15 cellular contexts compared by ENCODE assay signal in the genomic region with DNA sequence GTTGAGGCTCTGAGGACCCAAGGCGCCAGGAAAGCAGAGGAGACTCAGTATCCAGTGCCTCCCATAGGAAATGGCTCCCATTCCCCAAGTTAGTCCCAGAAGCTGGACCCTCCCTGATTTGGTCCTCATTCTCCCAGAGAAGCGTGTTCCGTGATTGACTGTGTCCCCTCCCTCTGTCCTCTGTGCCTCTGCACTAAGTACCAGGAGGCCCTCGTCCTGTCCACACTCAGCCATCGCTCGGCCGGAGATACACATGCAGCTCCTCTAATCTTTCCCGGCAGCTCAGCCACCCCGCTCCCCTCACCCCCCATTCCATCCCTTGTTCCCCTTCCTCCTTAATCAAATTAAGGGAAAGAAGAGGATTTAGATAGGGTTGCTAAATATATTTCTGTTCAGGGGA. TPM values are rescaled to one million over a fixed set of nuclear protein-coding genes. Genes with fewer than 3 reads are reported as not detected.
DNase-seq lines count a peak whose midpoint lies in the region; ATAC-seq, FAIRE-seq and TF ChIP-seq lines count a peak whose summit lies in the region.
"Had no signal": no experiment of that assay in that cellular context is flagged by ENCODE, and none has a peak within 500 bp of the region (broad histone marks: within the 10 kb centered on the region; RNA-seq: fewer than 3 reads in every experiment).

No MANE protein-coding gene starts in this region.

- H3K36me3 ChIP-seq in BLaER1 treated with 17β-estradiol and CSF1 and Interleukin-3, amounts not matched to agents 10 nM and 100 nM: no peaks in the 10 kb centered on the region
- H3K36me3 ChIP-seq in K562 (ENCODE audit: control insufficient read depth, insufficient read depth, low read length) (no peaks in the 10 kb centered on the region), right atrium auricular region (no peaks in the 10 kb centered on the region), psoas muscle (ENCODE audit: insufficient read depth in 1 of 2, low read depth in 1 of 2) (no peaks in the 10 kb centered on the region)
- no peaks in the 10 kb centered on the region for H3K36me3 ChIP-seq in CD8-positive, alpha-beta memory T cell (ENCODE audit: insufficient read depth, low read length)
- H3K36me3 ChIP-seq: transverse colon had no signal

- no peaks in the 10 kb centered on the region for H3K9me3 ChIP-seq in BLaER1 treated with 17β-estradiol and CSF1 and Interleukin-3, amounts not matched to agents 10 nM and 100 nM (replicated peaks in 1 of 11)
- H3K9me3 ChIP-seq in K562 (replicated peaks; ENCODE audit: control insufficient read depth, insufficient read depth, low read depth, low read length) (no peaks in the 10 kb centered on the region), right atrium auricular region (no peaks in the 10 kb centered on the region), psoas muscle (no peaks in the 10 kb centered on the region)
- no peaks in the 10 kb centered on the region for H3K9me3 ChIP-seq in CD8-positive, alpha-beta memory T cell (ENCODE audit: low read length)
- H3K9me3 ChIP-seq: transverse colon had no signal

- H3K27ac Mint-ChIP-seq in CD8-positive, alpha-beta memory T cell: no peak overlapping the region
- H3K27ac Mint-ChIP-seq: activated T-helper 17 cell treated with anti-CD3 and anti-CD28 coated beads, Interleukin-2, amount 50 U/mL, for 72 hours had no signal

- peak overlapping the region in 1 of 11 experiments; percentile 35; a peak in 1 of 22 replicates for H3K9ac ChIP-seq in BLaER1 treated with 17β-estradiol and CSF1 and Interleukin-3, amounts not matched to agents 10 nM and 100 nM
- H3K9ac ChIP-seq in K562 (ENCODE audit: insufficient read depth in 1 of 2, low read depth in 2 of 2, low read length in 2 of 2): peak overlapping the region; percentile 17 to 65; a peak in 2 of 4 replicates

- H3K4me3 ChIP-seq in BLaER1 treated with 17β-estradiol and CSF1 and Interleukin-3, amounts not matched to agents 10 nM and 100 nM: no peak overlapping the region
- H3K4me3 ChIP-seq in K562 (no peak overlapping the region), right atrium auricular region (no peak overlapping the region), psoas muscle (no peak overlapping the region), dorsolateral prefrontal cortex (peak overlapping the region in 1 of 59 donors; percentile 14)
- no peak overlapping the region for H3K4me3 ChIP-seq in CD8-positive, alpha-beta memory T cell (ENCODE audit: low read length)
- H3K4me3 ChIP-seq: lung, transverse colon had no signal

- no peak overlapping the region for H3K4me3 Mint-ChIP-seq in CD8-positive, alpha-beta memory T cell
- H3K4me3 Mint-ChIP-seq: activated T-helper 17 cell treated with anti-CD3 and anti-CD28 coated beads, Interleukin-2, amount 50 U/mL, for 72 hours; neural crest cell had no signal

- no peaks in the 10 kb centered on the region for H3K4me1 Mint-ChIP-seq in CD8-positive, alpha-beta memory T cell
- H3K4me1 Mint-ChIP-seq: activated T-helper 17 cell treated with anti-CD3 and anti-CD28 coated beads, Interleukin-2, amount 50 U/mL, for 72 hours had no signal

- no peak for FAIRE-seq in K562 (lab: Jason Lieb, UNC)

- TF ChIP-seq EP300 in K562 (IDR thresholded peaks at IDR 0.05; ENCODE audit: low read length): no peak

- no peaks in the 10 kb centered on the region for H3K27me3 ChIP-seq in BLaER1 treated with 17β-estradiol and CSF1 and Interleukin-3, amounts not matched to agents 10 nM and 100 nM
- H3K27me3 ChIP-seq in K562 (ENCODE audit: control insufficient read depth in 2 of 2, insufficient read depth in 2 of 2, low read length in 2 of 2): no peaks in the 10 kb centered on the region
- no peaks in the 10 kb centered on the region for H3K27me3 ChIP-seq in right atrium auricular region
- H3K27me3 ChIP-seq in psoas muscle (ENCODE audit: insufficient read depth in 3 of 3, low read length in 2 of 3): no peaks in the 10 kb centered on the region
- no peaks in the 10 kb centered on the region for H3K27me3 ChIP-seq in CD8-positive, alpha-beta memory T cell (ENCODE audit: insufficient read depth, low read length, poor library complexity, severe bottlenecking)
- H3K27me3 ChIP-seq in dorsolateral prefrontal cortex: no peaks in the 10 kb centered on the region
- H3K27me3 ChIP-seq: transverse colon had no signal

- POLR2A ChIA-PET in K562 (lab: Yijun Ruan, JAX): interaction anchor here (0.7 to 1.1 kb wide), 2 partner anchors 11 to 181 kb away, joined by 3 to 5 read pairs; no protein-coding TSS in a partner anchor
- POLR2A ChIA-PET in CD8-positive, alpha-beta memory T cell (lab: Charles Lee): no interaction called here

- no peaks in the 10 kb centered on the region for H3K79me2 ChIP-seq in K562 (ENCODE audit: control insufficient read depth, insufficient read depth, low read length)

- peak overlapping the region; percentile 82 for H2AFZ ChIP-seq in K562 (ENCODE audit: low read depth, low read length)

- CTCF ChIA-PET in K562 (lab: Yijun Ruan, JAX; ENCODE audit: low intra/inter-chr PET ratio): no interaction called here
- CTCF ChIA-PET in CD8-positive, alpha-beta memory T cell (lab: Charles Lee): no interaction called here

- TF ChIP-seq CTCF in K562 (IDR thresholded peaks at IDR 0.05 in 2 of 3, conservative IDR thresholded peaks at IDR 0.05 in 1 of 3; ENCODE audit: insufficient read depth in 2 of 3, low read depth in 1 of 3, low read length in 3 of 3): no peak
- TF ChIP-seq CTCF in right atrium auricular region (IDR thresholded peaks at IDR 0.05): no peak
- TF ChIP-seq CTCF in psoas muscle (IDR thresholded peaks at IDR 0.05): no peak
- no peak for TF ChIP-seq CTCF in dorsolateral prefrontal cortex (IDR thresholded peaks at IDR 0.05 in 54 of 56, conservative IDR thresholded peaks at IDR 0.05 in 2 of 56; ENCODE audit: low read depth in 1 of 56, partially characterized antibody in 56 of 56)

- peak overlapping the region in 4 of 11 experiments; percentile 57 to 66 (median 59); a peak in 7 of 22 replicates for H3K4me2 ChIP-seq in BLaER1 treated with 17β-estradiol and CSF1 and Interleukin-3, amounts not matched to agents 10 nM and 100 nM
- H3K4me2 ChIP-seq in K562 (ENCODE audit: insufficient read depth, low read length): no peak overlapping the region

- in situ Hi-C loops in K562 (cut with MboI): no loop called here

- no peaks in the 10 kb centered on the region for H3K9me3 Mint-ChIP-seq in CD8-positive, alpha-beta memory T cell
- H3K9me3 Mint-ChIP-seq: activated T-helper 17 cell treated with anti-CD3 and anti-CD28 coated beads, Interleukin-2, amount 50 U/mL, for 72 hours; neural crest cell had no signal

- H3K4me1 ChIP-seq in BLaER1 treated with 17β-estradiol and CSF1 and Interleukin-3, amounts not matched to agents 10 nM and 100 nM: peaks cover 22 to 73% (median 50%) of the 10 kb centered on the region in 10 experiments
- H3K4me1 ChIP-seq in K562 (replicated peaks in 1 of 2; ENCODE audit: control insufficient read depth in 2 of 2, insufficient read depth in 2 of 2, low read length in 2 of 2): peaks cover 8 to 9% of the 10 kb centered on the region in 2 experiments; a peak in 2 of 5 replicates
- peaks cover 0 to 64% of the 10 kb centered on the region in 2 donors for H3K4me1 ChIP-seq in right atrium auricular region
- peaks cover 42% of the 10 kb centered on the region for H3K4me1 ChIP-seq in psoas muscle
- no peaks in the 10 kb centered on the region for H3K4me1 ChIP-seq in CD8-positive, alpha-beta memory T cell (ENCODE audit: insufficient read depth, low read length)

- H4K20me1 ChIP-seq in BLaER1 treated with 17β-estradiol and CSF1 and Interleukin-3, amounts not matched to agents 10 nM and 100 nM: no peaks in the 10 kb centered on the region
- H4K20me1 ChIP-seq in K562 (replicated peaks; ENCODE audit: control insufficient read depth, insufficient read depth, low read length): no peaks in the 10 kb centered on the region

- peaks cover 3 to 7% of the 10 kb centered on the region in 2 donors for H3K27me3 Mint-ChIP-seq in CD8-positive, alpha-beta memory T cell
- H3K27me3 Mint-ChIP-seq: activated T-helper 17 cell treated with anti-CD3 and anti-CD28 coated beads, Interleukin-2, amount 50 U/mL, for 72 hours had no signal

- no peak for TF ChIP-seq POLR2A in K562 (conservative IDR thresholded peaks at IDR 0.05)

- no peaks in the 10 kb centered on the region for H3K36me3 Mint-ChIP-seq in CD8-positive, alpha-beta memory T cell

- no peak for ATAC-seq in K562
- no peak for ATAC-seq in psoas muscle
- ATAC-seq: activated T-helper 17 cell treated with anti-CD3 and anti-CD28 coated beads, Interleukin-2, amount 50 U/mL, for 72 hours had no signal

- intact Hi-C loops in K562 (cut with micrococcal nuclease): no loop called here
- intact Hi-C loops in psoas muscle (cut with DNase I): no loop called here
- intact Hi-C loops in dorsolateral prefrontal cortex (cut with DNase I): no loop called here

- DNase-seq in K562 (ENCODE audit: extremely low read depth in 1 of 4, low spot score in 3 of 4): no peak
- DNase-seq in right atrium auricular region (ENCODE audit: low spot score): peak; percentile 66
- no peak for DNase-seq in psoas muscle
- no peak for DNase-seq in activated effector memory CD4-positive, alpha-beta T cell treated with anti-CD3 and anti-CD28 coated beads, Interleukin-2, amount 50 U/mL, for 16 hours
- DNase-seq in NCI-H1105 treated with DMSO at 0.1 percent for 48 hours (lab: John Stamatoyannopoulos, UW): no peak
- no peak for DNase-seq in CD8-positive, alpha-beta memory T cell
- DNase-seq in dorsolateral prefrontal cortex: no peak
- DNase-seq: GOT3; NCI-H510A treated with DMSO at 0.1 percent for 48 hours; stimulated activated CD4-positive, alpha-beta T cell treated with anti-CD3 and anti-CD28 coated beads, Interleukin-4, amount 100 ng/mL, for 1 hour had no signal

- no TSS peak for BruUV-seq in K562 (replicated peaks; lab: Mats Ljungman, UMichigan)

- H3K27ac ChIP-seq in BLaER1 treated with 17β-estradiol and CSF1 and Interleukin-3, amounts not matched to agents 10 nM and 100 nM: peak overlapping the region in 6 of 11 experiments; percentile 28 to 54 (median 36); a peak in 5 of 22 replicates
- H3K27ac ChIP-seq in K562 (ENCODE audit: extremely low read depth, low read depth, low read length): no peak overlapping the region
- H3K27ac ChIP-seq in right atrium auricular region: peak overlapping the region; percentile 88 to 97
- peak overlapping the region; percentile 63 for H3K27ac ChIP-seq in psoas muscle
- H3K27ac ChIP-seq in CD8-positive, alpha-beta memory T cell (ENCODE audit: low read depth, low read length): no peak overlapping the region
- peak overlapping the region in 20 of 59 donors; percentile 4 to 67 (median 43) for H3K27ac ChIP-seq in dorsolateral prefrontal cortex

- no peaks in the 10 kb centered on the region for H3K9me1 ChIP-seq in K562 (ENCODE audit: control insufficient read depth, insufficient read depth, low read length)

- TF ChIP-seq RAD21 in K562 (CRISPR knock-in tag; conservative IDR thresholded peaks at IDR 0.05 in 1 of 2, IDR thresholded peaks at IDR 0.05 in 1 of 2): no peak

- 81% methylated on average over 9 of the region's 9 CpGs for WGBS in K562 (ENCODE audit: insufficient coverage, low coverage, missing lambda C conversion rate)
- WGBS in psoas muscle, 3 donors: 62 to 82% (median 74%) methylated on average over 9 of the region's 9 CpGs

RNA-seq across cellular contexts. Expression of gene ATP2A2, which starts 28.3 kb away (rescaled TPM):
- total RNA-seq in K562 (2011; cell fraction: chromatin; rRNA removed; ENCODE audit: low replicate concordance): 436 and 524 TPM in 2 replicates
- 350 and 362 TPM in 2 replicates for total RNA-seq in K562 (2011; cell fraction: nucleolus; rRNA removed)
- 437 and 537 TPM in 2 replicates for total RNA-seq in K562 (2011; cell fraction: nucleoplasm; rRNA removed)
- total RNA-seq in K562 (2014; rRNA removed) (73.5 and 82.5 TPM in 2 replicates), K562 (2014; rRNA removed; fragmentation: Illumina TruSeq; extraction: Trizol) (46.7 and 51.6 TPM in 2 replicates), K562 (2015; rRNA removed; fragmentation: Illumina TruSeq; extraction: Trizol) (47.7 and 49.9 TPM in 2 replicates), K562 (2021) (180 and 205 TPM in 2 replicates), right atrium auricular region (1,000 to 10,000 TPM; 1,597 to 3,086 TPM), psoas muscle (1,000 to 10,000 TPM; 1,152 to 2,814 (median 1,810) TPM), dorsolateral prefrontal cortex (100 to 1,000 TPM; 198 to 558 (median 389) TPM)
- polyA plus RNA-seq in K562 (2011; rRNA removed) (44.6 and 88.4 TPM in 2 replicates), K562 (2014; fragmentation: Illumina TruSeq; extraction: Trizol) (137 and 150 TPM in 2 replicates), K562 (2014; fragmentation: Nextera tagmentation; extraction: Ambion mirVana) (1 to 10 TPM; 5.2 to 6.7 TPM), K562 (2014; rRNA removed) (60.8 and 63.2 TPM in 2 replicates), psoas muscle (1,000 to 10,000 TPM in 2 of 3 donors, 100 to 1,000 TPM in 1; 691 to 1,378 (median 1,014) TPM)
- 20.8 and 37.3 TPM in 2 replicates for polyA plus RNA-seq in K562 (2011; cell fraction: cytosol; rRNA removed)
- polyA plus RNA-seq in K562 (2011; cell fraction: nucleus; rRNA removed): 193 and 236 TPM in 2 replicates
- 137 and 151 TPM in 2 replicates for polyA plus RNA-seq in K562 (2012)
- polyA minus RNA-seq in K562 (2011; rRNA and poly(A)+ RNA removed): 96.8 and 146 TPM in 2 replicates
- polyA minus RNA-seq in K562 (2011; cell fraction: cytosol; rRNA and poly(A)+ RNA removed): 86.8 and 111 TPM in 2 replicates
- polyA minus RNA-seq in K562 (2011; cell fraction: nucleus; rRNA and poly(A)+ RNA removed): 89.9 and 136 TPM in 2 replicates
- 100 to 1,000 TPM; 199 TPM for total RNA-seq in CD8-positive, alpha-beta memory T cell
- 4.8 TPM for polyA plus RNA-seq in CD8-positive, alpha-beta memory T cell

Comparison
In these comparisons a context has a peak if more than half of its experiments do, and no peak if none do; other contexts are left out.
1. H3K27ac ChIP-seq: peak in BLaER1 treated with 17β-estradiol and CSF1 and Interleukin-3, amounts not matched to agents 10 nM and 100 nM (6 of 11), right atrium auricular region (2 of 2) and psoas muscle (single experiment); none in K562 (single experiment) and CD8-positive, alpha-beta memory T cell (single experiment).